Comparison of ENCODE assay signal across 39 cellular contexts in genomic region chr14:31174433-31174832, GRCh38.
"Had no signal": no experiment of that assay in that cellular context is flagged by ENCODE, and none has a peak within 500 bp of the region (broad histone marks: within the 10 kb centered on the region; RNA-seq: fewer than 3 reads in every experiment).

No MANE protein-coding gene starts in this region.

- H3K9me3 ChIP-seq: ascending aorta had no signal

- H3K27ac Mint-ChIP-seq: activated B cell treated with CpG ODN at 0.5 μM for 24 hours; activated CD4-positive, alpha-beta memory T cell treated with anti-CD3 and anti-CD28 coated beads, Interleukin-2, amount 10 ng/mL, durations not matched to agents 7 days and 5 days; activated CD4-positive, alpha-beta T cell treated with anti-CD3 and anti-CD28 coated beads, Interleukin-2, amount 10 ng/mL, durations not matched to agents 7 days and 5 days; activated CD8-positive, alpha-beta memory T cell treated with anti-CD3 and anti-CD28 coated beads, Interleukin-2, amount 10 ng/mL, durations not matched to agents 7 days and 5 days; activated CD8-positive, alpha-beta T cell treated with anti-CD3 and anti-CD28 coated beads, Interleukin-2, amount 10 ng/mL, durations not matched to agents 7 days and 5 days; activated naive CD4-positive, alpha-beta T cell treated with anti-CD3 and anti-CD28 coated beads, Interleukin-2, amount 10 ng/mL, durations not matched to agents 7 days and 5 days; activated naive CD4-positive, alpha-beta T cell treated with anti-CD3 and anti-CD28 coated beads, Interleukin-2, amount 50 U/mL, for 24 hours; activated naive CD8-positive, alpha-beta T cell; activated naive CD8-positive, alpha-beta T cell treated with anti-CD3 and anti-CD28 coated beads, Interleukin-2, amount 10 ng/mL, durations not matched to agents 7 days and 5 days; activated naive CD8-positive, alpha-beta T cell treated with anti-CD3 and anti-CD28 coated beads, Interleukin-2, amount 50 U/mL, for 24 hours; activated T-cell treated with anti-CD3 and anti-CD28 coated beads, Interleukin-2, amount 50 U/mL, for 72 hours; activated T-helper 1 cell treated with anti-CD3 and anti-CD28 coated beads, Interleukin-12 subunit alpha, Interleukin-12 subunit beta, Interleukin-2, Interleukin-4 antibody, amounts not matched to agents 30 ng/mL and 10 ng/mL and 1 ng/mL, durations not matched to agents 14 hours and 24 hours and 36 hours; activated T-helper 17 cell treated with anti-CD3 and anti-CD28 coated beads, Interleukin-2, amount 50 U/mL, for 72 hours; brain; T-helper 1 cell treated with Interleukin-12 subunit alpha and Interleukin-12 subunit beta and Interleukin-4 antibody, amounts not matched to agents 30 μg/mL and 1 μg/mL, for 36 hours; T-helper 2 cell treated with Interferon-gamma antibody and Interleukin-4, amounts not matched to agents 5 μg/mL and 100 μg/mL, for 36 hours had no signal

- ATAC-seq: activated CD8-positive, alpha-beta memory T cell treated with anti-CD3 and anti-CD28 coated beads, Interleukin-2, amount 10 ng/mL, durations not matched to agents 7 days and 5 days; activated CD8-positive, alpha-beta T cell treated with anti-CD3 and anti-CD28 coated beads, Interleukin-2, amount 10 ng/mL, durations not matched to agents 7 days and 5 days; activated naive CD8-positive, alpha-beta T cell treated with anti-CD3 and anti-CD28 coated beads, Interleukin-2, amount 50 U/mL, for 24 hours; activated T-cell treated with anti-CD3 and anti-CD28 coated beads, Interleukin-2, amount 50 U/mL, for 4 hours; activated T-cell treated with anti-CD3 and anti-CD28 coated beads, Interleukin-2, amount 50 U/mL, for 72 hours; activated T-helper 17 cell treated with anti-CD3 and anti-CD28 coated beads, Interleukin-2, amount 50 U/mL, for 72 hours had no signal

- H3K4me1 Mint-ChIP-seq: activated B cell treated with CpG ODN at 0.5 μM for 24 hours; activated CD4-positive, alpha-beta memory T cell treated with anti-CD3 and anti-CD28 coated beads, Interleukin-2, amount 10 ng/mL, durations not matched to agents 7 days and 5 days; activated CD4-positive, alpha-beta T cell treated with anti-CD3 and anti-CD28 coated beads, Interleukin-2, amount 10 ng/mL, durations not matched to agents 7 days and 5 days; activated CD8-positive, alpha-beta memory T cell treated with anti-CD3 and anti-CD28 coated beads, Interleukin-2, amount 10 ng/mL, durations not matched to agents 7 days and 5 days; activated naive CD4-positive, alpha-beta T cell treated with anti-CD3 and anti-CD28 coated beads, Interleukin-2, amount 10 ng/mL, durations not matched to agents 7 days and 5 days; activated naive CD8-positive, alpha-beta T cell treated with anti-CD3 and anti-CD28 coated beads, Interleukin-2, amount 10 ng/mL, durations not matched to agents 7 days and 5 days; activated T-helper 17 cell treated with anti-CD3 and anti-CD28 coated beads, Interleukin-2, amount 50 U/mL, for 72 hours; brain; central memory CD8-positive, alpha-beta T cell had no signal

- H3K27me3 Mint-ChIP-seq: activated B cell treated with CpG ODN at 0.5 μM for 24 hours; activated CD4-positive, alpha-beta memory T cell treated with anti-CD3 and anti-CD28 coated beads, Interleukin-2, amount 10 ng/mL, durations not matched to agents 7 days and 5 days; activated CD4-positive, alpha-beta T cell treated with anti-CD3 and anti-CD28 coated beads, Interleukin-2, amount 10 ng/mL, durations not matched to agents 7 days and 5 days; activated CD8-positive, alpha-beta memory T cell treated with anti-CD3 and anti-CD28 coated beads, Interleukin-2, amount 10 ng/mL, durations not matched to agents 7 days and 5 days; activated naive CD4-positive, alpha-beta T cell treated with anti-CD3 and anti-CD28 coated beads, Interleukin-2, amount 10 ng/mL, durations not matched to agents 7 days and 5 days; activated naive CD4-positive, alpha-beta T cell treated with anti-CD3 and anti-CD28 coated beads, Interleukin-2, amount 50 U/mL, for 24 hours; activated naive CD8-positive, alpha-beta T cell; activated naive CD8-positive, alpha-beta T cell treated with anti-CD3 and anti-CD28 coated beads, Interleukin-2, amount 10 ng/mL, durations not matched to agents 7 days and 5 days; activated naive CD8-positive, alpha-beta T cell treated with anti-CD3 and anti-CD28 coated beads, Interleukin-2, amount 50 U/mL, for 24 hours; activated T-helper 17 cell treated with anti-CD3 and anti-CD28 coated beads, Interleukin-2, amount 50 U/mL, for 72 hours; brain; central memory CD8-positive, alpha-beta T cell had no signal

- H3K4me3 Mint-ChIP-seq: activated B cell treated with CpG ODN at 0.5 μM for 24 hours; activated CD4-positive, alpha-beta memory T cell treated with anti-CD3 and anti-CD28 coated beads, Interleukin-2, amount 10 ng/mL, durations not matched to agents 7 days and 5 days; activated CD4-positive, alpha-beta T cell treated with anti-CD3 and anti-CD28 coated beads, Interleukin-2, amount 10 ng/mL, durations not matched to agents 7 days and 5 days; activated CD8-positive, alpha-beta memory T cell treated with anti-CD3 and anti-CD28 coated beads, Interleukin-2, amount 10 ng/mL, durations not matched to agents 7 days and 5 days; activated CD8-positive, alpha-beta T cell treated with anti-CD3 and anti-CD28 coated beads, Interleukin-2, amount 10 ng/mL, durations not matched to agents 7 days and 5 days; activated naive CD4-positive, alpha-beta T cell treated with anti-CD3 and anti-CD28 coated beads, Interleukin-2, amount 10 ng/mL, durations not matched to agents 7 days and 5 days; activated naive CD4-positive, alpha-beta T cell treated with anti-CD3 and anti-CD28 coated beads, Interleukin-2, amount 50 U/mL, for 24 hours; activated naive CD8-positive, alpha-beta T cell; activated naive CD8-positive, alpha-beta T cell treated with anti-CD3 and anti-CD28 coated beads, Interleukin-2, amount 10 ng/mL, durations not matched to agents 7 days and 5 days; activated naive CD8-positive, alpha-beta T cell treated with anti-CD3 and anti-CD28 coated beads, Interleukin-2, amount 50 U/mL, for 24 hours; activated T-cell treated with anti-CD3 and anti-CD28 coated beads, Interleukin-2, amount 50 U/mL, for 4 hours; activated T-cell treated with anti-CD3 and anti-CD28 coated beads, Interleukin-2, amount 50 U/mL, for 72 hours; activated T-helper 1 cell treated with anti-CD3 and anti-CD28 coated beads, Interleukin-12 subunit alpha, Interleukin-12 subunit beta, Interleukin-2, Interleukin-4 antibody, amounts not matched to agents 30 ng/mL and 10 ng/mL and 1 ng/mL, durations not matched to agents 14 hours and 24 hours and 36 hours; activated T-helper 17 cell treated with anti-CD3 and anti-CD28 coated beads, Interleukin-2, amount 50 U/mL, for 72 hours; brain; central memory CD8-positive, alpha-beta T cell; T-helper 1 cell treated with Interleukin-12 subunit alpha and Interleukin-12 subunit beta and Interleukin-4 antibody, amounts not matched to agents 30 μg/mL and 1 μg/mL, for 36 hours; T-helper 2 cell treated with Interferon-gamma antibody and Interleukin-4, amounts not matched to agents 5 μg/mL and 100 μg/mL, for 36 hours had no signal

- DNase-seq: activated B cell treated with CpG ODN at 0.5 μM for 24 hours; activated CD4-positive, alpha-beta memory T cell treated with anti-CD3 and anti-CD28 coated beads, Interleukin-2, amount 10 ng/mL, durations not matched to agents 7 days and 5 days; activated CD4-positive, alpha-beta T cell treated with anti-CD3 and anti-CD28 coated beads for 4 hours; activated CD4-positive, alpha-beta T cell treated with anti-CD3 and anti-CD28 coated beads, Interleukin-2, amount 10 ng/mL, durations not matched to agents 7 days and 5 days; activated CD4-positive, alpha-beta T cell treated with anti-CD3 and anti-CD28 coated beads, Interleukin-2, amount 50 U/mL, for 48 hours; activated CD4-positive, CD25-positive, alpha-beta regulatory T cell treated with anti-CD3 and anti-CD28 coated beads, Interleukin-2, amount 50 U/mL, for 72 hours; activated CD8-positive, alpha-beta memory T cell treated with anti-CD3 and anti-CD28 coated beads for 24 hours; activated CD8-positive, alpha-beta memory T cell treated with anti-CD3 and anti-CD28 coated beads, Interleukin-2, amount 10 ng/mL, durations not matched to agents 7 days and 5 days; activated CD8-positive, alpha-beta memory T cell treated with anti-CD3 and anti-CD28 coated beads, Interleukin-2, amount 50 U/mL, for 48 hours; activated CD8-positive, alpha-beta T cell treated with anti-CD3 and anti-CD28 coated beads, Interleukin-2, amount 10 ng/mL, durations not matched to agents 7 days and 5 days; activated effector memory CD4-positive, alpha-beta T cell treated with anti-CD3 and anti-CD28 coated beads, Interleukin-2, amount 50 U/mL, for 16 hours; activated gamma-delta T cell treated with Interleukin-2 at 50 U/mL for 16 hours; activated naive CD4-positive, alpha-beta T cell; activated naive CD4-positive, alpha-beta T cell treated with anti-CD3 and anti-CD28 coated beads, Interleukin-2, amount 10 ng/mL, durations not matched to agents 7 days and 5 days; activated naive CD8-positive, alpha-beta T cell treated with anti-CD3 and anti-CD28 coated beads, Interleukin-2, amount 10 ng/mL, durations not matched to agents 7 days and 5 days; activated naive CD8-positive, alpha-beta T cell treated with anti-CD3 and anti-CD28 coated beads, Interleukin-2, amount 50 U/mL, for 24 hours; activated T-cell treated with anti-CD3 and anti-CD28 coated beads, Interleukin-2, amount 50 U/mL, for 1 hour; activated T-cell treated with anti-CD3 and anti-CD28 coated beads, Interleukin-2, amount 50 U/mL, for 4 hours; activated T-cell treated with anti-CD3 and anti-CD28 coated beads, Interleukin-2, amount 50 U/mL, for 72 hours; amygdala; anterior cingulate cortex; caudate nucleus; cerebellar nuclear complex; T-helper 1 cell; T-helper 2 cell; T-helper 9 cell had no signal

- FAIRE-seq: bronchial epithelial cell, TTC549 had no signal

- H3K4me3 ChIP-seq: ascending aorta, cardiac muscle cell had no signal

- H3K27ac ChIP-seq: ascending aorta, cardiac muscle cell, VCaP had no signal

- H3K27me3 ChIP-seq: ascending aorta, cardiac muscle cell had no signal

- H3K9me3 Mint-ChIP-seq: activated B cell treated with CpG ODN at 0.5 μM for 24 hours; activated CD4-positive, alpha-beta memory T cell treated with anti-CD3 and anti-CD28 coated beads, Interleukin-2, amount 10 ng/mL, durations not matched to agents 7 days and 5 days; activated CD4-positive, alpha-beta T cell treated with anti-CD3 and anti-CD28 coated beads, Interleukin-2, amount 10 ng/mL, durations not matched to agents 7 days and 5 days; activated naive CD4-positive, alpha-beta T cell treated with anti-CD3 and anti-CD28 coated beads, Interleukin-2, amount 10 ng/mL, durations not matched to agents 7 days and 5 days; activated naive CD4-positive, alpha-beta T cell treated with anti-CD3 and anti-CD28 coated beads, Interleukin-2, amount 50 U/mL, for 24 hours; activated naive CD8-positive, alpha-beta T cell treated with anti-CD3 and anti-CD28 coated beads, Interleukin-2, amount 10 ng/mL, durations not matched to agents 7 days and 5 days; activated naive CD8-positive, alpha-beta T cell treated with anti-CD3 and anti-CD28 coated beads, Interleukin-2, amount 50 U/mL, for 24 hours; activated T-cell treated with anti-CD3 and anti-CD28 coated beads, Interleukin-2, amount 50 U/mL, for 4 hours; activated T-cell treated with anti-CD3 and anti-CD28 coated beads, Interleukin-2, amount 50 U/mL, for 72 hours; activated T-helper 1 cell treated with anti-CD3 and anti-CD28 coated beads, Interleukin-12 subunit alpha, Interleukin-12 subunit beta, Interleukin-2, Interleukin-4 antibody, amounts not matched to agents 30 ng/mL and 10 ng/mL and 1 ng/mL, durations not matched to agents 14 hours and 24 hours and 36 hours; activated T-helper 17 cell treated with anti-CD3 and anti-CD28 coated beads, Interleukin-2, amount 50 U/mL, for 72 hours; brain; central memory CD8-positive, alpha-beta T cell; T-helper 1 cell treated with Interleukin-12 subunit alpha and Interleukin-12 subunit beta and Interleukin-4 antibody, amounts not matched to agents 30 μg/mL and 1 μg/mL, for 36 hours; T-helper 2 cell treated with Interferon-gamma antibody and Interleukin-4, amounts not matched to agents 5 μg/mL and 100 μg/mL, for 36 hours had no signal
